8 cellular contexts compared by ENCODE assay signal in the genomic region with DNA sequence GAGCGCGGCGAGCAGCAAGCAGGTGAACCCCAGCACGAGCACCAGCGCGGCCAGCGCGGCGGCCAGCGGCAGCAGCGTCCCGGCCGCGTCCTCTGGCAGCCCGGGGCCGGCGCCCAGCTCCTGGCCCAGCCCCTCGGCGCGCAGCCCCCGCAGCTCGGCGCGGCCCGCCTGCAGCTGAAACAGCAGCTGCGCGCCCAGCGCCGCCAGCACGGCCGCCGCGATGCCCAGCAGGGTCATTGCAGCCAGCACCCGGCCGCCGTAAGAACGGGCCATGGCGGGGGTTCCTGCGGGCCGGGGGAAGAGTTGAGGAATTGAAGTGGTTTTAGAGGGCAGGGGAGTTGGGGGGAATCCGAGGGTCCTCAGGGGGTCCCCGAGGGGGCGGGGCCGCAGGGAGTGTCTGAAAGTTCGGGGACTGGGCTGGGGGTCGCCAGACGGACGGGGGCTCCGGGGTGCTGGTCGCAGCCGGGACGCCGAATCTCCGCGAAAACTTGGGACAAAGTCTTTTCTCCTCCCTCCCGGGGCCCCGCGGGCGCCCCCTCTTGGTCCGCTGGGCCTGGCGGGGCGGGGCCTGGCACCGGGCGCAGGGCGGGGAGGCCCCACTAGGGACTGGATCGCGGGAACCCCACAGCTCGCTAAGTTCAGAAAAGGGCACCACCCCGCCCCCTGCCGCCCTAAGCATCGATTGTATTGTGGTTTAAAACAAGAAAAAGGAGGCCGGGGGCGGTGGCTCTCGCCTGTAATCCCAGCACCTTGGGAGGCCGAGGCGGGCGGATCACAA. TPM values are rescaled to one million over a fixed set of nuclear protein-coding genes. Genes with fewer than 3 reads are reported as not detected.
DNase-seq lines count a peak whose midpoint lies in the region; ATAC-seq and TF ChIP-seq lines count a peak whose summit lies in the region.

TMEM221 (minus strand) TSS at position 479 of the 778 bp plus-strand sequence; CDS start at position 273, 206 bp downstream.

- ATAC-seq in SK-N-SH treated with all-trans-retinoic acid at 6 μM for 48 hours: peak; percentile 82
- no peak for ATAC-seq in GM19023 (IDR thresholded peaks at IDR 0.05; ENCODE audit: unreplicated experiment)

- peak; percentile 29 for DNase-seq in NCI-H748 (lab: John Stamatoyannopoulos, UW; ENCODE audit: unreplicated experiment)
- no peak for DNase-seq in NCI-H748 treated with DMSO at 0.1 percent for 48 hours (lab: John Stamatoyannopoulos, UW)
- DNase-seq in adipocyte (ENCODE audit: low read depth): peak; percentile 78
- peak; percentile 52 for DNase-seq in stimulated activated CD4-positive, alpha-beta T cell treated with anti-CD3 and anti-CD28 coated beads, Interleukin-1b, Interleukin-23, amount 100 ng/mL, for 48 hours
- no peak for DNase-seq in HT-29 (ENCODE audit: low spot score)

- no peaks in the 10 kb centered on the region for H3K9me3 ChIP-seq in adipocyte (ENCODE audit: control insufficient read depth, low read length)
- H3K9me3 ChIP-seq in iPS-15b (ENCODE audit: control insufficient read depth, insufficient read depth, low read length): no peaks in the 10 kb centered on the region

- H3K36me3 ChIP-seq in adipocyte (ENCODE audit: control insufficient read depth, insufficient read depth, low read length, severe bottlenecking): no peaks in the 10 kb centered on the region
- no peaks in the 10 kb centered on the region for H3K36me3 ChIP-seq in iPS-15b (ENCODE audit: control insufficient read depth, insufficient read depth, low read length)

- H3K4me3 ChIP-seq in adipocyte (ENCODE audit: low read length) (no peak within 1 kb of the TSS), iPS-15b (ENCODE audit: low read depth, low read length) (peak within 1 kb of the TSS; percentile 56)

- peaks cover 7% of the 10 kb centered on the region for H3K27me3 ChIP-seq in adipocyte (replicated peaks; ENCODE audit: control insufficient read depth, insufficient read depth, low read length)
- peaks cover 33% of the 10 kb centered on the region for H3K27me3 ChIP-seq in iPS-15b (ENCODE audit: control insufficient read depth, insufficient read depth, low read length)

- H3K9ac ChIP-seq in adipocyte (ENCODE audit: low read length) (no peak within 1 kb of the TSS), iPS-15b (ENCODE audit: low read depth, low read length) (no peak within 1 kb of the TSS)

- H3K4me1 ChIP-seq in adipocyte (ENCODE audit: control insufficient read depth, insufficient read depth, low read length): no peaks in the 10 kb centered on the region
- peaks cover 2% of the 10 kb centered on the region for H3K4me1 ChIP-seq in iPS-15b (ENCODE audit: control insufficient read depth, insufficient read depth, low read length)

TF ChIP-seq in SK-N-SH treated with all-trans-retinoic acid at 6 μM for 48 hours, 23 proteins besides CTCF, POLR2A, EP300 and RAD21:
- TF ChIP-seq, protein P1, sequence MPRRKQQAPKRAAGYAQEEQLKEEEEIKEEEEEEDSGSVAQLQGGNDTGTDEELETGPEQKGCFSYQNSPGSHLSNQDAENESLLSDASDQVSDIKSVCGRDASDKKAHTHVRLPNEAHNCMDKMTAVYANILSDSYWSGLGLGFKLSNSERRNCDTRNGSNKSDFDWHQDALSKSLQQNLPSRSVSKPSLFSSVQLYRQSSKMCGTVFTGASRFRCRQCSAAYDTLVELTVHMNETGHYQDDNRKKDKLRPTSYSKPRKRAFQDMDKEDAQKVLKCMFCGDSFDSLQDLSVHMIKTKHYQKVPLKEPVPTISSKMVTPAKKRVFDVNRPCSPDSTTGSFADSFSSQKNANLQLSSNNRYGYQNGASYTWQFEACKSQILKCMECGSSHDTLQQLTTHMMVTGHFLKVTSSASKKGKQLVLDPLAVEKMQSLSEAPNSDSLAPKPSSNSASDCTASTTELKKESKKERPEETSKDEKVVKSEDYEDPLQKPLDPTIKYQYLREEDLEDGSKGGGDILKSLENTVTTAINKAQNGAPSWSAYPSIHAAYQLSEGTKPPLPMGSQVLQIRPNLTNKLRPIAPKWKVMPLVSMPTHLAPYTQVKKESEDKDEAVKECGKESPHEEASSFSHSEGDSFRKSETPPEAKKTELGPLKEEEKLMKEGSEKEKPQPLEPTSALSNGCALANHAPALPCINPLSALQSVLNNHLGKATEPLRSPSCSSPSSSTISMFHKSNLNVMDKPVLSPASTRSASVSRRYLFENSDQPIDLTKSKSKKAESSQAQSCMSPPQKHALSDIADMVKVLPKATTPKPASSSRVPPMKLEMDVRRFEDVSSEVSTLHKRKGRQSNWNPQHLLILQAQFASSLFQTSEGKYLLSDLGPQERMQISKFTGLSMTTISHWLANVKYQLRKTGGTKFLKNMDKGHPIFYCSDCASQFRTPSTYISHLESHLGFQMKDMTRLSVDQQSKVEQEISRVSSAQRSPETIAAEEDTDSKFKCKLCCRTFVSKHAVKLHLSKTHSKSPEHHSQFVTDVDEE (CRISPR knock-in tag; IDR thresholded peaks at IDR 0.05): no peak
- TF ChIP-seq ZNF70 (CRISPR knock-in tag; IDR thresholded peaks at IDR 0.05): no peak

RNA-seq across cellular contexts. Expression of gene TMEM221, which starts in this region (rescaled TPM):
- total RNA-seq in HT-29 (2014; rRNA removed; shearing (Covaris generic)): not detected in 2 replicates

Comparison
In these comparisons a context has a peak if more than half of its experiments do, and no peak if none do; other contexts are left out.
1. DNase-seq: peak in NCI-H748 (single experiment), adipocyte (single experiment) and stimulated activated CD4-positive, alpha-beta T cell treated with anti-CD3 and anti-CD28 coated beads, Interleukin-1b, Interleukin-23, amount 100 ng/mL, for 48 hours (single experiment); none in NCI-H748 treated with DMSO at 0.1 percent for 48 hours (single experiment) and HT-29 (single experiment).